8 cellular contexts compared by ENCODE assay signal in genomic region chr15:57213783-57214366, GRCh38.
A peak's percentile ranks its signal among the peaks of the same experiment; 100 is the strongest.
DNase-seq lines count a peak whose midpoint lies in the region; FAIRE-seq and TF ChIP-seq lines count a peak whose summit lies in the region.

No MANE protein-coding gene starts in this region.

- no peak for FAIRE-seq in HTR-8/SVneo (lab: Jason Lieb, UNC)

- H3K9me2 ChIP-seq in DOHH2 (replicated peaks; ENCODE audit: control insufficient read depth, low read length) = no peaks in the 10 kb centered on the region

- no peaks in the 10 kb centered on the region for H3K27me3 Mint-ChIP-seq in mesothelial cell of epicardium (ENCODE audit: low read depth)

- no peak overlapping the region for H3K27ac Mint-ChIP-seq in mesothelial cell of epicardium

- H3K36me3 ChIP-seq in DOHH2 (ENCODE audit: control insufficient read depth, low read length) = no peaks in the 10 kb centered on the region

- H3K27ac ChIP-seq in DOHH2 (ENCODE audit: low read depth, low read length) = no peak overlapping the region
- no peak overlapping the region for H3K27ac ChIP-seq in RWPE1

- DNase-seq in HTR-8/SVneo (ENCODE audit: insufficient read length, low spot score) = peak; percentile 8
- DNase-seq in RWPE1 (ENCODE audit: low spot score) = peak; percentile 3
- DNase-seq in fibroblast of villous mesenchyme (ENCODE audit: low read depth) = peak; percentile 77
- DNase-seq in putamen (ENCODE audit: low spot score) = peak; percentile 47
- no peak for DNase-seq in AG08396 (ENCODE audit: low spot score)
- no peak for DNase-seq in 8988T
- no peak for DNase-seq in mesothelial cell of epicardium (ENCODE audit: low spot score in 2 of 2, unreplicated experiment in 2 of 2)

- H3K79me2 ChIP-seq in DOHH2 (ENCODE audit: control insufficient read depth, low read length) = peaks cover 2% of the 10 kb centered on the region

- CTCF ChIA-PET in RWPE1 (lab: Yijun Ruan, JAX) = interaction anchor here (0.6 to 1.2 kb wide), 13 partner anchors 10 to 723 kb away, joined by 3 to 7 read pairs (median 3); no protein-coding TSS in a partner anchor

- H3K27me3 ChIP-seq in DOHH2 (ENCODE audit: control insufficient read depth, low read length) = no peaks in the 10 kb centered on the region

- H4K20me1 ChIP-seq in DOHH2 (ENCODE audit: control insufficient read depth, insufficient read depth, low read depth, low read length) = 0 out of 2 replicates have a peak, but pooled peaks cover 4% of the 10 kb centered on the region

- H3K4me3 ChIP-seq in DOHH2 (ENCODE audit: low read length) = no peak overlapping the region
- H3K4me3 ChIP-seq in fibroblast of villous mesenchyme (ENCODE audit: low read depth, low read length) = no peak overlapping the region

- H3K4me1 ChIP-seq in DOHH2 (ENCODE audit: control insufficient read depth, low read length) = peaks cover 15% of the 10 kb centered on the region

- H3K9me3 Mint-ChIP-seq in mesothelial cell of epicardium = no peaks in the 10 kb centered on the region

- no peak overlapping the region for H3K4me3 Mint-ChIP-seq in mesothelial cell of epicardium

- no peaks in the 10 kb centered on the region for H3F3A ChIP-seq in DOHH2 (ENCODE audit: control insufficient read depth, insufficient read depth)

- no peaks in the 10 kb centered on the region for H3K9me3 ChIP-seq in DOHH2 (ENCODE audit: control insufficient read depth, insufficient read depth, low read length)

- H3K36me3 Mint-ChIP-seq in mesothelial cell of epicardium = no peaks in the 10 kb centered on the region

- peaks cover 49% of the 10 kb centered on the region for H3K4me1 Mint-ChIP-seq in mesothelial cell of epicardium

- TF ChIP-seq CTCF in DOHH2 (IDR thresholded peaks at IDR 0.05; ENCODE audit: low read depth, low read length, poor library complexity, severe bottlenecking) = peak; percentile 54
- TF ChIP-seq CTCF in RWPE1 (conservative IDR thresholded peaks at IDR 0.05; ENCODE audit: low read depth) = peak; percentile 77
- TF ChIP-seq CTCF in fibroblast of villous mesenchyme (IDR thresholded peaks at IDR 0.05; ENCODE audit: insufficient read depth, low read depth, low read length) = peak; percentile 61
- TF ChIP-seq CTCF in mesothelial cell of epicardium (IDR thresholded peaks at IDR 0.05; ENCODE audit: unreplicated experiment) = no peak

- no peak overlapping the region for H3K4me2 ChIP-seq in DOHH2 (ENCODE audit: low read length)

- POLR2A ChIA-PET in RWPE1 (lab: Yijun Ruan, JAX; ENCODE audit: low non-redundant PET) = no interaction called here

Comparison
In these comparisons a context has a peak if more than half of its experiments do, and no peak if none do; other contexts are left out.
1. DNase-seq: peak in HTR-8/SVneo (single experiment), RWPE1 (single experiment), fibroblast of villous mesenchyme (single experiment) and putamen (single experiment); none in AG08396 (single experiment), 8988T (single experiment) and mesothelial cell of epicardium (0 of 2).